In genomic region chr1:47725000-47725731, GRCh38 we compare ENCODE assay signal across 11 cellular contexts.
DNase-seq lines count a peak whose midpoint lies in the region; TF ChIP-seq lines count a peak whose summit lies in the region.
"Had no signal": no experiment of that assay in that cellular context is flagged by ENCODE, and none has a peak within 500 bp of the region (broad histone marks: within the 10 kb centered on the region; RNA-seq: fewer than 3 reads in every experiment).

No MANE protein-coding gene starts in this region.

- H3K4me1 ChIP-seq in breast epithelium, result peaks cover 0 to 8% of the 10 kb centered on the region in 2 donors
- H3K4me1 ChIP-seq in mammary epithelial cell (ENCODE audit: insufficient read depth, low read length), result peaks cover 20% of the 10 kb centered on the region
- no peaks in the 10 kb centered on the region for H3K4me1 ChIP-seq in urinary bladder (ENCODE audit: insufficient read depth)
- H3K4me1 ChIP-seq in prostate gland (replicated peaks), result no peaks in the 10 kb centered on the region

- in situ Hi-C loops in mammary epithelial cell (cut with MboI; ENCODE audit: low sequenced_read_pairs in 2 of 2), result loop anchor here (25.0 kb wide), 3 partner anchors 212 to 538 kb away; partner anchors contain the start of gene PDZK1IP1 (in 1 of the 2)

- TF ChIP-seq POLR2A in breast epithelium (IDR thresholded peaks at IDR 0.05) (no peak), prostate gland (IDR thresholded peaks at IDR 0.05) (no peak)

- no peak for DNase-seq in breast epithelium (ENCODE audit: low spot score in 2 of 2)
- DNase-seq in mammary epithelial cell, result no peak
- peak; percentile 30 for DNase-seq in astrocyte of the hippocampus (ENCODE audit: low read depth, low spot score)
- DNase-seq in left kidney (ENCODE audit: low read depth, low spot score), result peak; percentile 76
- no peak for DNase-seq in prostate gland (ENCODE audit: low spot score)
- DNase-seq in activated CD4-positive, alpha-beta T cell treated with anti-CD3 and anti-CD28 coated beads, Interleukin-2, amount 50 U/mL, for 4 hours, result no peak
- DNase-seq in GM10248 (ENCODE audit: extremely low spot score), result no peak
- DNase-seq: activated CD4-positive, CD25-positive, alpha-beta regulatory T cell; naive B cell; NCI-H524 treated with DMSO at 0.1 percent for 48 hours had no signal

- CTCF ChIA-PET in mammary epithelial cell (lab: Charles Lee; ENCODE audit: low non-redundant PET) (interaction anchor here (0.6 to 0.8 kb wide), 4 partner anchors 7 to 547 kb away, joined by 3 to 12 read pairs (median 4); no protein-coding TSS in a partner anchor), GM10248 (lab: Yijun Ruan, JAX) (interaction anchor here (0.8 to 15.5 kb wide), 28 partner anchors 9 to 547 kb away, joined by 3 to 226 read pairs (median 5); partner anchors contain the start of gene FOXD2)

- no TSS peak for BruUV-seq in mammary epithelial cell (replicated peaks; lab: Mats Ljungman, UMichigan)

- H3K27me3 ChIP-seq in breast epithelium (peaks cover 0 to 35% of the 10 kb centered on the region in 2 donors), mammary epithelial cell (ENCODE audit: insufficient read depth, low read length) (no peaks in the 10 kb centered on the region), prostate gland (replicated peaks; ENCODE audit: insufficient read depth) (peaks cover 15% of the 10 kb centered on the region)

- dilution Hi-C loops in mammary epithelial cell (cut with HindIII; ENCODE audit: low sequenced_read_pairs), result no loop called here

- 36% methylated on average over 18 of the region's 53 CpGs for WGBS in mammary epithelial cell (ENCODE audit: low coverage, missing lambda C conversion rate)
- WGBS in urinary bladder, result 4% methylated on average over 53 of the region's 53 CpGs
- WGBS in prostate gland, result 15% methylated on average over 30 of the region's 53 CpGs

- no peak overlapping the region for H3K9ac ChIP-seq in mammary epithelial cell (ENCODE audit: insufficient read depth, low read length)

- H3K27ac ChIP-seq in breast epithelium (no peak overlapping the region), mammary epithelial cell (ENCODE audit: insufficient read depth, low read depth, low read length) (no peak overlapping the region), urinary bladder (ENCODE audit: low read depth) (no peak overlapping the region), prostate gland (no peak overlapping the region)

- no peak for TF ChIP-seq CTCF in breast epithelium (IDR thresholded peaks at IDR 0.05)
- TF ChIP-seq CTCF in mammary epithelial cell (conservative IDR thresholded peaks at IDR 0.05 in 1 of 2, IDR thresholded peaks at IDR 0.05 in 1 of 2; ENCODE audit: extremely low read depth in 1 of 2, insufficient read depth in 1 of 2, low read depth in 1 of 2, low read length in 2 of 2), result no peak
- no peak for TF ChIP-seq CTCF in prostate gland (IDR thresholded peaks at IDR 0.05)
- no peak for TF ChIP-seq CTCF in GM10248 (IDR thresholded peaks at IDR 0.05; ENCODE audit: control extremely low read depth, extremely low read depth, low read depth, missing control alignments)

- intact Hi-C loops in breast epithelium (cut with DNase I; ENCODE audit: low total_unique reads) (no loop called here), mammary epithelial cell (cut with micrococcal nuclease) (no loop called here), prostate gland (cut with DNase I) (loop anchor here (5.0 to 10.0 kb wide), 2 partner anchors 293 to 390 kb away; partner anchors contain the start of gene CMPK1)

- H3K4me3 ChIP-seq in breast epithelium, result peak overlapping the region in 2 of 3 donors; percentile 21 to 57
- H3K4me3 ChIP-seq in mammary epithelial cell (replicated peaks in 1 of 3; ENCODE audit: insufficient read depth in 1 of 3, low read depth in 2 of 3, low read length in 3 of 3), result no peak overlapping the region
- H3K4me3 ChIP-seq in urinary bladder (ENCODE audit: low read depth, low read length), result peak overlapping the region; percentile 4
- H3K4me3 ChIP-seq in prostate gland, result no peak overlapping the region

- H3K36me3 ChIP-seq in breast epithelium (no peaks in the 10 kb centered on the region), mammary epithelial cell (ENCODE audit: insufficient read depth, low read length) (no peaks in the 10 kb centered on the region), urinary bladder (ENCODE audit: insufficient read depth) (no peaks in the 10 kb centered on the region), prostate gland (no peaks in the 10 kb centered on the region)

- H3K9me3 ChIP-seq in breast epithelium (no peaks in the 10 kb centered on the region), mammary epithelial cell (replicated peaks; ENCODE audit: insufficient read depth, low read length) (no peaks in the 10 kb centered on the region), prostate gland (no peaks in the 10 kb centered on the region)

- H3K4me2 ChIP-seq in mammary epithelial cell (ENCODE audit: insufficient read depth, low read depth, low read length), result no peak overlapping the region

- no peaks in the 10 kb centered on the region for H3K79me2 ChIP-seq in mammary epithelial cell (ENCODE audit: insufficient read depth, low read length)

- no peaks in the 10 kb centered on the region for H4K20me1 ChIP-seq in mammary epithelial cell (ENCODE audit: insufficient read depth, low read length)

- H2AFZ ChIP-seq in mammary epithelial cell (ENCODE audit: low read depth, low read length), result no peak overlapping the region

- POLR2A ChIA-PET in GM10248 (lab: Yijun Ruan, JAX), result no interaction called here

Comparison
In these comparisons a context has a peak if more than half of its experiments do, and no peak if none do; other contexts are left out.
1. H3K4me3 ChIP-seq: peak in breast epithelium (2 of 3) and urinary bladder (single experiment); none in mammary epithelial cell (0 of 3) and prostate gland (0 of 2).
2. DNase-seq: peak in astrocyte of the hippocampus (single experiment) and left kidney (single experiment); none in breast epithelium (0 of 2), mammary epithelial cell (single experiment), prostate gland (single experiment), activated CD4-positive, alpha-beta T cell treated with anti-CD3 and anti-CD28 coated beads, Interleukin-2, amount 50 U/mL, for 4 hours (0 of 2) and GM10248 (single experiment).